10 cellular contexts compared by ENCODE assay signal in genomic region chr2:205775091-205775876, GRCh38.
A peak's percentile ranks its signal among the peaks of the same experiment; 100 is the strongest.
DNase-seq lines count a peak whose midpoint lies in the region; ATAC-seq and TF ChIP-seq lines count a peak whose summit lies in the region.
"Had no signal": no experiment of that assay in that cellular context is flagged by ENCODE, and none has a peak within 500 bp of the region (broad histone marks: within the 10 kb centered on the region; RNA-seq: fewer than 3 reads in every experiment).

No MANE protein-coding gene starts in this region.

- peak; percentile 41 for ATAC-seq in GM21619 (IDR thresholded peaks at IDR 0.05; ENCODE audit: unreplicated experiment)
- peak; percentile 95 for ATAC-seq in esophagus mucosa

- TF ChIP-seq CTCF in retinal pigment epithelial cell (conservative IDR thresholded peaks at IDR 0.05; ENCODE audit: low read depth, low read length), result no peak

- DNase-seq in NCI-H446 treated with DMSO at 0.1 percent for 48 hours (lab: John Stamatoyannopoulos, UW) (peak; percentile 97), retinal pigment epithelial cell (ENCODE audit: low read depth) (peak; percentile 89), H7 (no peak), substantia nigra (lab: John Stamatoyannopoulos, UW) (no peak)
- no peak for DNase-seq in activated CD4-positive, alpha-beta T cell treated with anti-CD3 and anti-CD28 coated beads, Interleukin-2, amount 50 U/mL, for 1 hour
- DNase-seq in effector CD8-positive, alpha-beta T cell (lab: John Stamatoyannopoulos, UW), result no peak
- DNase-seq: NCI-H1436 had no signal

- no peaks in the 10 kb centered on the region for H3K27me3 ChIP-seq in H7 (ENCODE audit: control insufficient read depth, insufficient read depth, low read length)

- no peak overlapping the region for H3K27ac ChIP-seq in substantia nigra (ENCODE audit: low read depth, low read length, poor library complexity, severe bottlenecking)
- H3K27ac ChIP-seq: SK-N-MC had no signal

- H3K4me3 ChIP-seq in retinal pigment epithelial cell (ENCODE audit: low read length), result no peak overlapping the region
- H3K4me3 ChIP-seq in H7 (ENCODE audit: insufficient read depth, low read depth, low read length), result no peak overlapping the region
- H3K4me3 ChIP-seq: SK-N-MC had no signal

- H3K36me3 ChIP-seq in H7 (replicated peaks; ENCODE audit: control insufficient read depth, insufficient read depth, low read length), result no peaks in the 10 kb centered on the region

Comparison
In these comparisons a context has a peak if more than half of its experiments do, and no peak if none do; other contexts are left out.
1. DNase-seq: peak in NCI-H446 treated with DMSO at 0.1 percent for 48 hours (single experiment) and retinal pigment epithelial cell (single experiment); none in H7 (single experiment), activated CD4-positive, alpha-beta T cell treated with anti-CD3 and anti-CD28 coated beads, Interleukin-2, amount 50 U/mL, for 1 hour (single experiment), substantia nigra (0 of 49) and effector CD8-positive, alpha-beta T cell (single experiment).